20 cellular contexts compared by ENCODE assay signal in genomic region chr22:35782504-35782903, GRCh38.
DNase-seq lines count a peak whose midpoint lies in the region; ATAC-seq and TF ChIP-seq lines count a peak whose summit lies in the region.
"Had no signal": no experiment of that assay in that cellular context is flagged by ENCODE, and none has a peak within 500 bp of the region (broad histone marks: within the 10 kb centered on the region; RNA-seq: fewer than 3 reads in every experiment).

No MANE protein-coding gene starts in this region.

- 19 to 58% (median 21%) methylated on average over 5 of the region's 5 CpGs for WGBS in psoas muscle, 3 donors

- DNase-seq in LHCN-M2 (ENCODE audit: low read depth) (peak; percentile 10), astrocyte of the hippocampus (ENCODE audit: low read depth, low spot score) (peak; percentile 70), psoas muscle (no peak)
- DNase-seq in effector memory CD4-positive, alpha-beta T cell: no peak
- DNase-seq: activated CD4-positive, alpha-beta T cell treated with anti-CD3 and anti-CD28 coated beads, Interleukin-2, amount 10 ng/mL, durations not matched to agents 24 days and 14 days; activated CD8-positive, alpha-beta memory T cell treated with anti-CD3 and anti-CD28 coated beads, Interleukin-2, amount 50 U/mL, for 4 hours; activated naive CD8-positive, alpha-beta T cell treated with anti-CD3 and anti-CD28 coated beads, Interleukin-2, amount 50 U/mL, for 24 hours; kidney; naive thymus-derived CD4-positive, alpha-beta T cell; NCI-H1105 treated with DMSO at 0.1 percent for 48 hours; NCI-H524; stimulated activated naive CD4-positive, alpha-beta T cell; thyroid gland had no signal

- no peak for TF ChIP-seq CTCF in psoas muscle (IDR thresholded peaks at IDR 0.05)

- no peaks in the 10 kb centered on the region for H4K20me1 ChIP-seq in BLaER1 treated with 17β-estradiol and CSF1 and Interleukin-3, amounts not matched to agents 10 nM and 100 nM

- no peak overlapping the region for H3K27ac ChIP-seq in BLaER1 treated with 17β-estradiol and CSF1 and Interleukin-3, amounts not matched to agents 10 nM and 100 nM
- peak overlapping the region; percentile 80 for H3K27ac ChIP-seq in psoas muscle
- no peak overlapping the region for H3K27ac ChIP-seq in effector memory CD4-positive, alpha-beta T cell (ENCODE audit: insufficient read depth, low read length, poor library complexity, severe bottlenecking)
- H3K27ac ChIP-seq: parathyroid adenoma had no signal

- H3K4me1 ChIP-seq in BLaER1 treated with 17β-estradiol and CSF1 and Interleukin-3, amounts not matched to agents 10 nM and 100 nM: peaks cover 19 to 38% (median 25%) of the 10 kb centered on the region in 10 experiments; a peak in 19 of 20 replicates
- peaks cover 71% of the 10 kb centered on the region for H3K4me1 ChIP-seq in psoas muscle
- H3K4me1 ChIP-seq in effector memory CD4-positive, alpha-beta T cell (ENCODE audit: control insufficient read depth, insufficient read depth, low read length, poor library complexity, severe bottlenecking): no peaks in the 10 kb centered on the region
- H3K4me1 ChIP-seq: parathyroid adenoma had no signal

- intact Hi-C loops in psoas muscle (cut with DNase I): no loop called here

- H3K4me3 ChIP-seq in BLaER1 treated with 17β-estradiol and CSF1 and Interleukin-3, amounts not matched to agents 10 nM and 100 nM: no peak overlapping the region
- H3K4me3 ChIP-seq in psoas muscle: no peak overlapping the region
- H3K4me3 ChIP-seq in effector memory CD4-positive, alpha-beta T cell (ENCODE audit: insufficient read depth, low read depth, low read length, poor library complexity, severe bottlenecking): no peak overlapping the region
- H3K4me3 ChIP-seq: skin epidermis, thyroid gland had no signal

- peak; percentile 46 to 63 (median 58) for ATAC-seq in psoas muscle
- ATAC-seq in GM21423 (IDR thresholded peaks at IDR 0.05; ENCODE audit: unreplicated experiment): no peak
- no peak for ATAC-seq in HG03432 (IDR thresholded peaks at IDR 0.05; ENCODE audit: unreplicated experiment)
- ATAC-seq in HG02759 (IDR thresholded peaks at IDR 0.05; ENCODE audit: unreplicated experiment): no peak
- ATAC-seq: activated naive CD8-positive, alpha-beta T cell treated with anti-CD3 and anti-CD28 coated beads, Interleukin-2, amount 50 U/mL, for 24 hours; esophagus mucosa; naive thymus-derived CD4-positive, alpha-beta T cell had no signal

- H3K4me2 ChIP-seq in BLaER1 treated with 17β-estradiol and CSF1 and Interleukin-3, amounts not matched to agents 10 nM and 100 nM: peak overlapping the region in 10 of 11 experiments; percentile 9 to 61 (median 44); a peak in 16 of 22 replicates

- no peaks in the 10 kb centered on the region for H3K27me3 ChIP-seq in BLaER1 treated with 17β-estradiol and CSF1 and Interleukin-3, amounts not matched to agents 10 nM and 100 nM
- H3K27me3 ChIP-seq in psoas muscle (ENCODE audit: insufficient read depth in 3 of 3, low read length in 2 of 3): no peaks in the 10 kb centered on the region
- no peaks in the 10 kb centered on the region for H3K27me3 ChIP-seq in effector memory CD4-positive, alpha-beta T cell (replicated peaks; ENCODE audit: control insufficient read depth, insufficient read depth, low read length, poor library complexity, severe bottlenecking)
- H3K27me3 ChIP-seq: thyroid gland had no signal

- H3K9me3 ChIP-seq in BLaER1 treated with 17β-estradiol and CSF1 and Interleukin-3, amounts not matched to agents 10 nM and 100 nM (replicated peaks in 1 of 11): no peaks in the 10 kb centered on the region
- H3K9me3 ChIP-seq in psoas muscle: no peaks in the 10 kb centered on the region
- H3K9me3 ChIP-seq in effector memory CD4-positive, alpha-beta T cell (ENCODE audit: control insufficient read depth, low read length): no peaks in the 10 kb centered on the region
- H3K9me3 ChIP-seq: thyroid gland had no signal

- H3K9ac ChIP-seq in BLaER1 treated with 17β-estradiol and CSF1 and Interleukin-3, amounts not matched to agents 10 nM and 100 nM: no peak overlapping the region
- H3K9ac ChIP-seq: parathyroid adenoma had no signal

- 0 out of 22 replicates have a peak, but pooled peaks cover 0 to 4% (median 0%) of the 10 kb centered on the region in 11 experiments for H3K36me3 ChIP-seq in BLaER1 treated with 17β-estradiol and CSF1 and Interleukin-3, amounts not matched to agents 10 nM and 100 nM
- H3K36me3 ChIP-seq in psoas muscle (ENCODE audit: insufficient read depth in 1 of 2, low read depth in 1 of 2): peaks cover 0 to 14% of the 10 kb centered on the region in 2 donors
- no peaks in the 10 kb centered on the region for H3K36me3 ChIP-seq in effector memory CD4-positive, alpha-beta T cell (ENCODE audit: control insufficient read depth, insufficient read depth, low read length)
- H3K36me3 ChIP-seq: thyroid gland had no signal

Comparison
In these comparisons a context has a peak if more than half of its experiments do, and no peak if none do; other contexts are left out.
1. DNase-seq: peak in LHCN-M2 (single experiment) and astrocyte of the hippocampus (single experiment); none in psoas muscle (0 of 2) and effector memory CD4-positive, alpha-beta T cell (0 of 3).
2. ATAC-seq: peak in psoas muscle (4 of 4); none in GM21423 (single experiment), HG03432 (single experiment) and HG02759 (single experiment).